9 cellular contexts compared by ENCODE assay signal in genomic region chr19:43534305-43534612, GRCh38. TPM values are rescaled to one million over a fixed set of nuclear protein-coding genes. Genes with fewer than 3 reads are reported as not detected.
DNase-seq lines count a peak whose midpoint lies in the region; ATAC-seq and TF ChIP-seq lines count a peak whose summit lies in the region.
"Had no signal": no experiment of that assay in that cellular context is flagged by ENCODE, and none has a peak within 500 bp of the region (broad histone marks: within the 10 kb centered on the region; RNA-seq: fewer than 3 reads in every experiment).

No MANE protein-coding gene starts in this region.

- intact Hi-C loops in heart right ventricle (cut with DNase I) (loop anchor here in 6 of 10 donors (1.0 to 10.0 kb wide), 7 partner anchors 61 to 135 kb away; partner anchors contain the start of genes IRGQ (in 4 of the 6) and ZNF576 (in 4 of the 6)), left cardiac atrium (cut with DNase I) (loop anchor here in 1 of 2 donors (5.0 to 10.0 kb wide), 2 partner anchors 133 to 251 kb away; partner anchors contain the start of gene KCNN4)

- WGBS in heart right ventricle, 2 donors = 6 to 8% methylated on average over 14 of the region's 14 CpGs
- WGBS in upper lobe of left lung, 2 donors = 12 to 19% methylated on average over 4 to 14 of the region's 14 CpGs

- no peak for ATAC-seq in heart right ventricle
- no peak for ATAC-seq in left cardiac atrium
- ATAC-seq in upper lobe of left lung (ENCODE audit: low FRiP score in 2 of 2) = no peak
- no peak for ATAC-seq in GM21825 (IDR thresholded peaks at IDR 0.05; ENCODE audit: unreplicated experiment)

- H3K27me3 ChIP-seq in heart right ventricle (no peaks in the 10 kb centered on the region), mononuclear cell (ENCODE audit: insufficient read depth, low read length) (no peaks in the 10 kb centered on the region), upper lobe of left lung (no peaks in the 10 kb centered on the region)

- no peak for TF ChIP-seq EP300 in upper lobe of left lung (IDR thresholded peaks at IDR 0.05)

- H3K4me3 ChIP-seq in heart right ventricle = peak overlapping the region in 9 of 10 donors; percentile 48 to 74 (median 64)
- H3K4me3 ChIP-seq in mononuclear cell (ENCODE audit: low read length) = peak overlapping the region; percentile 62
- H3K4me3 ChIP-seq in upper lobe of left lung = peak overlapping the region in 3 of 4 donors; percentile 52 to 81 (median 72)

- peak overlapping the region in 8 of 10 donors; percentile 66 to 91 (median 88) for H3K27ac ChIP-seq in heart right ventricle
- H3K27ac ChIP-seq in caudate nucleus (ENCODE audit: low read depth, low read length) = peak overlapping the region; percentile 98
- peak overlapping the region; percentile 84 to 89 (median 88) for H3K27ac ChIP-seq in upper lobe of left lung

- H3K9me3 ChIP-seq in heart right ventricle = peaks cover 0 to 11% (median 7%) of the 10 kb centered on the region in 11 donors
- no peaks in the 10 kb centered on the region for H3K9me3 ChIP-seq in mononuclear cell (ENCODE audit: low read depth, low read length)
- H3K9me3 ChIP-seq in upper lobe of left lung = peaks cover 0 to 7% (median 3%) of the 10 kb centered on the region in 4 donors

- no peak for TF ChIP-seq POLR2A in upper lobe of left lung (IDR thresholded peaks at IDR 0.05)

- no peak for DNase-seq in heart right ventricle
- no peak for DNase-seq in left cardiac atrium
- DNase-seq in caudate nucleus (lab: John Stamatoyannopoulos, UW) = no peak
- peak in 1 of 2 donors; percentile 94 for DNase-seq in upper lobe of left lung
- no peak for DNase-seq in H4 (ENCODE audit: low spot score)
- no peak for DNase-seq in NCI-H526 treated with DMSO at 0.1 percent for 48 hours (lab: John Stamatoyannopoulos, UW)

- peaks cover 0 to 33% (median 7%) of the 10 kb centered on the region in 9 donors for H3K4me1 ChIP-seq in heart right ventricle
- peaks cover 30% of the 10 kb centered on the region for H3K4me1 ChIP-seq in mononuclear cell (ENCODE audit: insufficient read depth, low read length)
- H3K4me1 ChIP-seq in upper lobe of left lung = peaks cover 14 to 28% (median 18%) of the 10 kb centered on the region in 4 donors

- TF ChIP-seq CTCF in heart right ventricle (IDR thresholded peaks at IDR 0.05) = no peak
- TF ChIP-seq CTCF in upper lobe of left lung (IDR thresholded peaks at IDR 0.05) = no peak

- H3K36me3 ChIP-seq in heart right ventricle (peaks cover 0 to 26% (median 15%) of the 10 kb centered on the region in 9 donors), upper lobe of left lung (peaks cover under 1 to 16% (median 9%) of the 10 kb centered on the region in 4 donors)

RNA-seq across cellular contexts. Expression of gene ZNF575, which starts 1.3 kb away (rescaled TPM):
- total RNA-seq in heart right ventricle = 1 to 10 TPM in 7 of 10 donors, under 1 TPM in 3; 0.45 to 2.0 (median 1.3) TPM
- under 1 TPM; 0.54 to 0.80 TPM for polyA plus RNA-seq in heart right ventricle
- 1 to 10 TPM; 1.1 to 1.6 TPM for total RNA-seq in left cardiac atrium
- 0.31 TPM for total RNA-seq in mononuclear cell
- 1 to 10 TPM in 4 of 6 donors, under 1 TPM in 1, not detected in 1; 0.76 to 4.4 (median 2.7) TPM for total RNA-seq in upper lobe of left lung
- total RNA-seq in H4 (2014; rRNA removed; shearing (Covaris generic)) = not detected in 2 replicates
- total RNA-seq: Daoy had no signal

RNA-seq across cellular contexts. Expression of gene ETHE1, which starts 7.3 kb away (rescaled TPM):
- 10 to 100 TPM in 9 of 10 donors, 1 to 10 TPM in 1; 8.7 to 21.3 (median 13.0) TPM for total RNA-seq in heart right ventricle
- polyA plus RNA-seq in heart right ventricle = 10 to 100 TPM in 1 of 2 donors, 1 to 10 TPM in 1; 5.1 to 23.6 TPM
- 10 to 100 TPM; 13.7 to 17.9 TPM for total RNA-seq in left cardiac atrium
- 30.6 TPM for total RNA-seq in mononuclear cell
- 10 to 100 TPM; 27.4 to 69.2 (median 41.4) TPM for total RNA-seq in upper lobe of left lung
- 33.6 and 50.4 TPM in 2 replicates for total RNA-seq in H4 (2014; rRNA removed; shearing (Covaris generic))

RNA-seq across cellular contexts. Expression of gene PHLDB3, which starts 29.7 kb away (rescaled TPM):
- 10 to 100 TPM in 1 of 10 donors, 1 to 10 TPM in 9; 4.1 to 10.0 (median 7.0) TPM for total RNA-seq in heart right ventricle
- polyA plus RNA-seq in heart right ventricle = 1 to 10 TPM; 4.0 to 5.7 TPM
- 1 to 10 TPM; 7.3 to 7.4 TPM for total RNA-seq in left cardiac atrium
- total RNA-seq in mononuclear cell = 17.1 TPM
- 10 to 100 TPM in 4 of 6 donors, 1 to 10 TPM in 2; 1.8 to 22.6 (median 13.8) TPM for total RNA-seq in upper lobe of left lung
- 1.3 and 2.1 TPM in 2 replicates for total RNA-seq in H4 (2014; rRNA removed; shearing (Covaris generic))

RNA-seq across cellular contexts. Expression of gene XRCC1, which starts 41.1 kb away (rescaled TPM):
- total RNA-seq in heart right ventricle = 10 to 100 TPM; 11.8 to 21.9 (median 17.7) TPM
- 10 to 100 TPM; 11.0 to 19.2 TPM for polyA plus RNA-seq in heart right ventricle
- total RNA-seq in left cardiac atrium = 10 to 100 TPM; 14.0 to 17.4 TPM
- 14.2 TPM for total RNA-seq in mononuclear cell
- total RNA-seq in upper lobe of left lung = 10 to 100 TPM; 24.2 to 30.1 (median 26.4) TPM
- total RNA-seq in H4 (2014; rRNA removed; shearing (Covaris generic)) = 29.2 and 31.0 TPM in 2 replicates

RNA-seq across cellular contexts. Expression of gene PINLYP, which starts 41.3 kb away (rescaled TPM):
- total RNA-seq in heart right ventricle (1 to 10 TPM in 9 of 10 donors, under 1 TPM in 1; 0.28 to 3.7 (median 1.3) TPM), left cardiac atrium (1 to 10 TPM; 3.2 to 4.0 TPM), mononuclear cell (0.63 TPM), upper lobe of left lung (1 to 10 TPM; 1.8 to 9.4 (median 4.1) TPM)
- polyA plus RNA-seq in heart right ventricle = 1 to 10 TPM; 4.5 to 5.2 TPM
- not detected in 2 replicates for total RNA-seq in H4 (2014; rRNA removed; shearing (Covaris generic))
